ENCODE assay signal across 12 cellular contexts in genomic region chr16:67641779-67642708, GRCh38. TPM values are rescaled to one million over a fixed set of nuclear protein-coding genes. Genes with fewer than 3 reads are reported as not detected.
DNase-seq lines count a peak whose midpoint lies in the region; ATAC-seq and TF ChIP-seq lines count a peak whose summit lies in the region.
"Had no signal": no experiment of that assay in that cellular context is flagged by ENCODE, and none has a peak within 500 bp of the region (broad histone marks: within the 10 kb centered on the region; RNA-seq: fewer than 3 reads in every experiment).

No MANE protein-coding gene starts in this region.

- no peak overlapping the region for H3K4me3 Mint-ChIP-seq in activated naive CD8-positive, alpha-beta T cell treated with anti-CD3 and anti-CD28 coated beads for 36 hours

- H4K20me1 ChIP-seq in fibroblast of lung (ENCODE audit: control insufficient read depth, extremely low read depth, insufficient read depth, low read length): no peaks in the 10 kb centered on the region

- no peak overlapping the region for H3K27ac ChIP-seq in fibroblast of lung (ENCODE audit: insufficient read depth, low read length)
- H3K27ac ChIP-seq: brain microvascular endothelial cell had no signal

- ATAC-seq in HG02610 (IDR thresholded peaks at IDR 0.05; ENCODE audit: unreplicated experiment): no peak

- CTCF ChIA-PET in HEK293T (lab: Yijun Ruan, JAX): interaction anchor here (0.7 to 5.9 kb wide), 5 partner anchors 9 to 121 kb away, joined by 5 to 35 read pairs (median 12); partner anchors contain the start of gene CTCF

- no peaks in the 10 kb centered on the region for H3K4me1 ChIP-seq in fibroblast of lung (ENCODE audit: control insufficient read depth, extremely low read depth, insufficient read depth, low read length)

- no peaks in the 10 kb centered on the region for H3K36me3 ChIP-seq in fibroblast of lung (ENCODE audit: control insufficient read depth, insufficient read depth, low read length)

- H3K27me3 ChIP-seq in fibroblast of lung (ENCODE audit: control insufficient read depth, insufficient read depth, low read length): peaks cover 14% of the 10 kb centered on the region

- DNase-seq in GM03348 (ENCODE audit: low spot score) (peak; percentile 59), RPMI8226 (peak; percentile 70), fibroblast of lung (ENCODE audit: low read depth in 2 of 2) (peak; percentile 34 to 40), pons (ENCODE audit: low spot score) (peak; percentile 76), HEK293T (ENCODE audit: extremely low spot score) (no peak), CD1c-positive myeloid dendritic cell (ENCODE audit: extremely low spot score) (no peak)
- DNase-seq in activated naive CD8-positive, alpha-beta T cell treated with anti-CD3 and anti-CD28 coated beads for 36 hours: no peak
- DNase-seq: brain microvascular endothelial cell; EL; NCI-H2171 treated with DMSO at 0.1 percent for 48 hours; stimulated activated CD4-positive, alpha-beta T cell treated with anti-CD3 and anti-CD28 coated beads, Interleukin-4, amount 100 ng/mL, for 1 hour had no signal

- H3K4me1 Mint-ChIP-seq in activated naive CD8-positive, alpha-beta T cell treated with anti-CD3 and anti-CD28 coated beads for 36 hours: peaks cover 9% of the 10 kb centered on the region

- H3K4me2 ChIP-seq in fibroblast of lung (ENCODE audit: extremely low read depth, insufficient read depth, low read length): no peak overlapping the region

- H3K27me3 Mint-ChIP-seq in activated naive CD8-positive, alpha-beta T cell treated with anti-CD3 and anti-CD28 coated beads for 36 hours: no peaks in the 10 kb centered on the region

- no peak overlapping the region for H3K27ac Mint-ChIP-seq in activated naive CD8-positive, alpha-beta T cell treated with anti-CD3 and anti-CD28 coated beads for 36 hours

- no peak overlapping the region for H3K4me3 ChIP-seq in fibroblast of lung (replicated peaks in 1 of 4; ENCODE audit: control extremely low read depth in 1 of 4, insufficient read depth in 1 of 4, low read depth in 3 of 4, low read length in 4 of 4)

- H3K9me3 Mint-ChIP-seq in activated naive CD8-positive, alpha-beta T cell treated with anti-CD3 and anti-CD28 coated beads for 36 hours: no peaks in the 10 kb centered on the region

- H3K9ac ChIP-seq in fibroblast of lung (ENCODE audit: insufficient read depth, low read length): no peak overlapping the region

- TF ChIP-seq CTCF in fibroblast of lung (conservative IDR thresholded peaks at IDR 0.05 in 1 of 2, IDR thresholded peaks at IDR 0.05 in 1 of 2; ENCODE audit: low read depth in 1 of 2, low read length in 2 of 2): no peak

- no peaks in the 10 kb centered on the region for H3K9me3 ChIP-seq in fibroblast of lung (ENCODE audit: control insufficient read depth, insufficient read depth, low read depth, low read length)

- peaks cover 1% of the 10 kb centered on the region for H3K36me3 Mint-ChIP-seq in activated naive CD8-positive, alpha-beta T cell treated with anti-CD3 and anti-CD28 coated beads for 36 hours

- POLR2A ChIA-PET in HEK293T (lab: Yijun Ruan, JAX): interaction anchor here (1.5 to 1.6 kb wide), 2 partner anchors 80 to 114 kb away, joined by 3 to 6 read pairs; partner anchors contain the start of genes CTCF and RIPOR1

- H2AFZ ChIP-seq in fibroblast of lung (ENCODE audit: low read length): no peak overlapping the region

- H3K79me2 ChIP-seq in fibroblast of lung (ENCODE audit: control insufficient read depth, insufficient read depth, low read length): no peaks in the 10 kb centered on the region

TF ChIP-seq in HEK293T, 16 proteins besides CTCF, POLR2A, EP300 and RAD21:
- TF ChIP-seq LEF1 (IDR thresholded peaks at IDR 0.05; ENCODE audit: borderline replicate concordance): no peak

RNA-seq across cellular contexts. Expression of gene CARMIL2, which starts 2.9 kb away (rescaled TPM):
- 0.17 and 0.26 TPM in 2 replicates for total RNA-seq in fibroblast of lung
- polyA plus RNA-seq in fibroblast of lung: 0.02 and 0.07 TPM in 2 replicates
- polyA plus RNA-seq in fibroblast of lung (2012): 0.18 and 0.26 TPM in 2 replicates
- polyA minus RNA-seq in fibroblast of lung (ENCODE audit: low replicate concordance): not detected in 2 replicates
- 100 to 1,000 TPM; 136 to 140 TPM for total RNA-seq in activated naive CD8-positive, alpha-beta T cell treated with anti-CD3 and anti-CD28 coated beads for 36 hours

RNA-seq across cellular contexts. Expression of gene ACD, which starts 18.0 kb away (rescaled TPM):
- 9.2 and 9.5 TPM in 2 replicates for total RNA-seq in fibroblast of lung
- polyA plus RNA-seq in fibroblast of lung: 7.9 and 16.1 TPM in 2 replicates
- 11.9 and 25.0 TPM in 2 replicates for polyA plus RNA-seq in fibroblast of lung (2012)
- 40.9 and 73.2 TPM in 2 replicates for polyA minus RNA-seq in fibroblast of lung (ENCODE audit: low replicate concordance)
- 10 to 100 TPM; 48.0 to 50.3 TPM for total RNA-seq in activated naive CD8-positive, alpha-beta T cell treated with anti-CD3 and anti-CD28 coated beads for 36 hours

RNA-seq across cellular contexts. Expression of gene PARD6A, which starts 18.7 kb away (rescaled TPM):
- 4.1 and 4.8 TPM in 2 replicates for total RNA-seq in fibroblast of lung
- 0.36 and 1.0 TPM in 2 replicates for polyA plus RNA-seq in fibroblast of lung
- 0.71 and 2.1 TPM in 2 replicates for polyA plus RNA-seq in fibroblast of lung (2012)
- not detected in 2 replicates for polyA minus RNA-seq in fibroblast of lung (ENCODE audit: low replicate concordance)
- 1 to 10 TPM; 7.8 to 9.4 TPM for total RNA-seq in activated naive CD8-positive, alpha-beta T cell treated with anti-CD3 and anti-CD28 coated beads for 36 hours

RNA-seq across cellular contexts. Expression of gene ENKD1, which starts 24.5 kb away (rescaled TPM):
- total RNA-seq in fibroblast of lung: 17.8 and 19.0 TPM in 2 replicates
- 3.2 and 3.7 TPM in 2 replicates for polyA plus RNA-seq in fibroblast of lung
- 8.4 and 8.9 TPM in 2 replicates for polyA plus RNA-seq in fibroblast of lung (2012)
- 0.63 and 2.5 TPM in 2 replicates for polyA minus RNA-seq in fibroblast of lung (ENCODE audit: low replicate concordance)
- 10 to 100 TPM in 1 of 2 experiments, 1 to 10 TPM in 1; 9.3 to 10.7 TPM for total RNA-seq in activated naive CD8-positive, alpha-beta T cell treated with anti-CD3 and anti-CD28 coated beads for 36 hours

RNA-seq across cellular contexts. Expression of gene C16orf86, which starts 24.6 kb away (rescaled TPM):
- total RNA-seq in fibroblast of lung: 5.6 and 9.2 TPM in 2 replicates
- 0.63 and 0.73 TPM in 2 replicates for polyA plus RNA-seq in fibroblast of lung
- 1.6 and 1.8 TPM in 2 replicates for polyA plus RNA-seq in fibroblast of lung (2012)
- not detected in 2 replicates for polyA minus RNA-seq in fibroblast of lung (ENCODE audit: low replicate concordance)
- 1 to 10 TPM; 1.3 to 1.8 TPM for total RNA-seq in activated naive CD8-positive, alpha-beta T cell treated with anti-CD3 and anti-CD28 coated beads for 36 hours

Comparison
In these comparisons a context has a peak if more than half of its experiments do, and no peak if none do; other contexts are left out.
1. DNase-seq: peak in GM03348 (single experiment), RPMI8226 (single experiment), fibroblast of lung (2 of 2) and pons (single experiment); none in activated naive CD8-positive, alpha-beta T cell treated with anti-CD3 and anti-CD28 coated beads for 36 hours (single experiment), HEK293T (single experiment) and CD1c-positive myeloid dendritic cell (single experiment).
2. RNA of gene CARMIL2, which starts 2.9 kb away (total RNA-seq): 136 to 140 TPM in activated naive CD8-positive, alpha-beta T cell treated with anti-CD3 and anti-CD28 coated beads for 36 hours; 0.17 to 0.26 TPM in fibroblast of lung; every median in the first group is over 100 times any median in the second.